8 cellular contexts compared by ENCODE assay signal in genomic region chr5:172778223-172778814, GRCh38. TPM values are rescaled to one million over a fixed set of nuclear protein-coding genes. Genes with fewer than 3 reads are reported as not detected.
DNase-seq lines count a peak whose midpoint lies in the region; ATAC-seq and TF ChIP-seq lines count a peak whose summit lies in the region.

No MANE protein-coding gene starts in this region.

- CTCF ChIA-PET in CD8-positive, alpha-beta memory T cell (lab: Charles Lee), result interaction anchor here (1.0 to 4.9 kb wide), 9 partner anchors 17 to 180 kb away, joined by 3 to 21 read pairs (median 6); no protein-coding TSS in a partner anchor

- H3K27ac ChIP-seq in CD8-positive, alpha-beta memory T cell (ENCODE audit: low read depth, low read length), result peak overlapping the region; percentile 74
- peak overlapping the region; percentile 100 for H3K27ac ChIP-seq in osteoblast (ENCODE audit: low read depth, low read length)

- H3K36me3 ChIP-seq in CD8-positive, alpha-beta memory T cell (ENCODE audit: insufficient read depth, low read length), result no peaks in the 10 kb centered on the region
- H3K36me3 ChIP-seq in osteoblast (ENCODE audit: insufficient read depth, low read length), result no peaks in the 10 kb centered on the region

- no peak for ATAC-seq in HG03196 (IDR thresholded peaks at IDR 0.05; ENCODE audit: unreplicated experiment)

- H3K4me3 Mint-ChIP-seq in CD8-positive, alpha-beta memory T cell, result peak overlapping the region; percentile 45 to 74 (median 68)
- no peak overlapping the region for H3K4me3 Mint-ChIP-seq in dendritic cell treated with granulocyte-macrophage colony-stimulating factor and Interleukin-4, amounts not matched to agents 40 ng/mL and 50 ng/mL, for 4 days

- H3K4me1 ChIP-seq in CD8-positive, alpha-beta memory T cell (ENCODE audit: insufficient read depth, low read length), result peaks cover 33% of the 10 kb centered on the region
- H3K4me1 ChIP-seq in osteoblast (ENCODE audit: insufficient read depth, low read length), result peaks cover 51% of the 10 kb centered on the region

- no peaks in the 10 kb centered on the region for H3K27me3 Mint-ChIP-seq in CD8-positive, alpha-beta memory T cell
- H3K27me3 Mint-ChIP-seq in dendritic cell treated with granulocyte-macrophage colony-stimulating factor and Interleukin-4, amounts not matched to agents 40 ng/mL and 50 ng/mL, for 4 days, result no peaks in the 10 kb centered on the region

- H3K27ac Mint-ChIP-seq in CD8-positive, alpha-beta memory T cell, result peak overlapping the region; percentile 93 to 99 (median 96)
- peak overlapping the region; percentile 100 for H3K27ac Mint-ChIP-seq in dendritic cell treated with granulocyte-macrophage colony-stimulating factor and Interleukin-4, amounts not matched to agents 40 ng/mL and 50 ng/mL, for 4 days

- no peaks in the 10 kb centered on the region for H3K27me3 ChIP-seq in CD8-positive, alpha-beta memory T cell (ENCODE audit: insufficient read depth, low read length, poor library complexity, severe bottlenecking)
- H3K27me3 ChIP-seq in osteoblast (ENCODE audit: insufficient read depth, low read length), result no peaks in the 10 kb centered on the region

- no peak for TF ChIP-seq CTCF in osteoblast (IDR thresholded peaks at IDR 0.05; ENCODE audit: extremely low read depth, low read depth, low read length)
- TF ChIP-seq CTCF in GM13976 (IDR thresholded peaks at IDR 0.05; ENCODE audit: borderline replicate concordance, control extremely low read depth, extremely low read depth, insufficient read depth, missing control alignments), result no peak

- no peaks in the 10 kb centered on the region for H3K79me2 ChIP-seq in osteoblast (ENCODE audit: insufficient read depth, low read length)

- no peaks in the 10 kb centered on the region for H3K9me3 ChIP-seq in CD8-positive, alpha-beta memory T cell (ENCODE audit: low read length)
- H3K9me3 ChIP-seq in osteoblast (ENCODE audit: low read depth, low read length), result no peaks in the 10 kb centered on the region

- H3K9me3 Mint-ChIP-seq in CD8-positive, alpha-beta memory T cell, result no peaks in the 10 kb centered on the region
- H3K9me3 Mint-ChIP-seq in dendritic cell treated with granulocyte-macrophage colony-stimulating factor and Interleukin-4, amounts not matched to agents 40 ng/mL and 50 ng/mL, for 4 days, result no peaks in the 10 kb centered on the region

- in situ Hi-C loops in GM13976 (cut with MboI; ENCODE audit: low sequenced_read_pairs, unreplicated experiment), result no loop called here

- H3K36me3 Mint-ChIP-seq in CD8-positive, alpha-beta memory T cell, result no peaks in the 10 kb centered on the region
- H3K36me3 Mint-ChIP-seq in dendritic cell treated with granulocyte-macrophage colony-stimulating factor and Interleukin-4, amounts not matched to agents 40 ng/mL and 50 ng/mL, for 4 days (ENCODE audit: low read depth), result no peaks in the 10 kb centered on the region

- no peaks in the 10 kb centered on the region for H4K20me1 ChIP-seq in osteoblast (ENCODE audit: insufficient read depth, low read length)

- no peak for DNase-seq in CD8-positive, alpha-beta memory T cell
- DNase-seq in NCI-H146 (lab: John Stamatoyannopoulos, UW) (peak; percentile 72), osteoblast (ENCODE audit: insufficient read length, low spot score, missing footprints) (peak; percentile 92), cerebellar cortex (ENCODE audit: low spot score) (no peak), GM13976 (ENCODE audit: low spot score) (no peak), NCI-H526 (lab: John Stamatoyannopoulos, UW) (no peak)

- H2AFZ ChIP-seq in osteoblast (ENCODE audit: low read length), result no peak overlapping the region

- intact Hi-C loops in dendritic cell treated with granulocyte-macrophage colony-stimulating factor and Interleukin-4, amounts not matched to agents 40 ng/mL and 50 ng/mL, for 4 days (cut with micrococcal nuclease), result no loop called here

- H3K4me1 Mint-ChIP-seq in CD8-positive, alpha-beta memory T cell, result peaks cover 44 to 48% (median 45%) of the 10 kb centered on the region in 3 donors
- peaks cover 55% of the 10 kb centered on the region for H3K4me1 Mint-ChIP-seq in dendritic cell treated with granulocyte-macrophage colony-stimulating factor and Interleukin-4, amounts not matched to agents 40 ng/mL and 50 ng/mL, for 4 days (ENCODE audit: low read depth)

- POLR2A ChIA-PET in CD8-positive, alpha-beta memory T cell (lab: Charles Lee), result interaction anchor here (1.2 to 1.4 kb wide), 2 partner anchors 181 to 205 kb away, joined by 3 read pairs; partner anchors contain the start of genes ATP6V0E1 and RPL26L1

- H3K4me2 ChIP-seq in osteoblast (ENCODE audit: insufficient read depth, low read length), result peak overlapping the region; percentile 83

- peak overlapping the region; percentile 7 for H3K4me3 ChIP-seq in CD8-positive, alpha-beta memory T cell (ENCODE audit: low read length)
- H3K4me3 ChIP-seq in osteoblast (ENCODE audit: insufficient read depth, low read length), result peak overlapping the region; percentile 47

RNA-seq across cellular contexts. Expression of gene DUSP1, which starts 7.3 kb away (rescaled TPM):
- 10 to 100 TPM in 1 of 2 experiments, 1 to 10 TPM in 1; 9.4 to 10.9 TPM for total RNA-seq in CD8-positive, alpha-beta memory T cell
- 1,007 TPM for polyA plus RNA-seq in CD8-positive, alpha-beta memory T cell
- 69.2 and 74.6 TPM in 2 replicates for total RNA-seq in osteoblast

RNA-seq across cellular contexts. Expression of gene ERGIC1, which starts 55.7 kb away (rescaled TPM):
- 10 to 100 TPM; 39.7 to 39.9 TPM for total RNA-seq in CD8-positive, alpha-beta memory T cell
- 25.9 TPM for polyA plus RNA-seq in CD8-positive, alpha-beta memory T cell
- total RNA-seq in osteoblast, result 109 and 128 TPM in 2 replicates

Comparison
In these comparisons a context has a peak if more than half of its experiments do, and no peak if none do; other contexts are left out.
1. DNase-seq: peak in NCI-H146 (single experiment) and osteoblast (single experiment); none in CD8-positive, alpha-beta memory T cell (0 of 5), cerebellar cortex (single experiment), GM13976 (single experiment) and NCI-H526 (0 of 2).